In the genomic region with DNA sequence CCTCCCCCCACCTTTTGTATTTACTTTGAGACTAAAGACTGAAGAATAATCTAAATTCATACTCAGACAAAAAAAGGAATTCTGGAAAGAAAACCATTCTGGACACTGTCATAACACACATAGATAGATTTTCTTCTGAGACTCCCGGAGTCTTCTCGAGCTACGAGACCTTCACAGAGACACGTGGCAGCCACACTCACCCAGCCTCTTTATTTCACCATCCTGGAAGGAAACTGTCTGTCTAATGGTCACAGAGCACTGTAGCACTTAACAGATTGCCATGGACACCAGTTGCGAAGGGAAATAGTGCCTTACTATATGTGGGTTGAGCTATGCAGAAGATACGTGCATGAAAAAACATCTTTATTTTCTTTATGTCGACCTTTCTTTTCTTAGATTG, we compare ENCODE assay signal across 15 cellular contexts. TPM values are rescaled to one million over a fixed set of nuclear protein-coding genes. Genes with fewer than 3 reads are reported as not detected.
A peak's percentile ranks its signal among the peaks of the same experiment; 100 is the strongest.
DNase-seq lines count a peak whose midpoint lies in the region; ATAC-seq and TF ChIP-seq lines count a peak whose summit lies in the region.
"Had no signal": no experiment of that assay in that cellular context is flagged by ENCODE, and none has a peak within 500 bp of the region (broad histone marks: within the 10 kb centered on the region; RNA-seq: fewer than 3 reads in every experiment).

No MANE protein-coding gene starts in this region.

- H3K79me2 ChIP-seq in mesendoderm (ENCODE audit: control insufficient read depth, insufficient read depth, low read length) = no peaks in the 10 kb centered on the region

- H2BK120ac ChIP-seq in mesendoderm (ENCODE audit: low read depth, low read length) = no peak overlapping the region

- H3K27ac ChIP-seq in HUES48 (ENCODE audit: low read depth, low read length) (peak overlapping the region; percentile 48), mesendoderm (ENCODE audit: low read depth, low read length) (no peak overlapping the region), Peyer's patch (no peak overlapping the region)
- H3K27ac ChIP-seq: KMS-11 had no signal

- H3K4ac ChIP-seq in mesendoderm (ENCODE audit: low read depth, low read length) = no peak overlapping the region

- no peaks in the 10 kb centered on the region for H3K27me3 Mint-ChIP-seq in activated naive CD8-positive, alpha-beta T cell treated with anti-CD3 and anti-CD28 coated beads, Interleukin-2, amount 50 U/mL, for 24 hours
- H3K27me3 Mint-ChIP-seq: CD4-positive, CD25-positive, alpha-beta regulatory T cell; CD8-positive, alpha-beta memory T cell had no signal

- no peak overlapping the region for H4K8ac ChIP-seq in mesendoderm (ENCODE audit: low read depth, low read length)

- H3K79me1 ChIP-seq in mesendoderm (ENCODE audit: low read length) = no peaks in the 10 kb centered on the region

- H3K4me3 ChIP-seq in HUES48 (ENCODE audit: low read depth, low read length) = no peak overlapping the region
- H3K4me3 ChIP-seq in endocrine pancreas (ENCODE audit: control insufficient read depth, insufficient read depth, low read length) = peak overlapping the region; percentile 26
- no peak overlapping the region for H3K4me3 ChIP-seq in mesendoderm (ENCODE audit: low read length)
- H3K4me3 ChIP-seq in Peyer's patch = no peak overlapping the region

- H3K4me1 ChIP-seq in HUES48 (ENCODE audit: control insufficient read depth, insufficient read depth, low read length) = peaks cover 29% of the 10 kb centered on the region
- H3K4me1 ChIP-seq in endocrine pancreas (ENCODE audit: control insufficient read depth, insufficient read depth, low read length) = no peaks in the 10 kb centered on the region
- no peaks in the 10 kb centered on the region for H3K4me1 ChIP-seq in mesendoderm (ENCODE audit: control insufficient read depth, low read depth, low read length)
- no peaks in the 10 kb centered on the region for H3K4me1 ChIP-seq in Peyer's patch

- no peak for TF ChIP-seq POLR2A in Peyer's patch (IDR thresholded peaks at IDR 0.05)

- no CpG with 5 or more reads among the region's 7 CpGs for WGBS in mesendoderm (ENCODE audit: extremely low coverage, insufficient coverage, low lambda C conversion rate)

- H3K36me3 Mint-ChIP-seq in activated naive CD8-positive, alpha-beta T cell treated with anti-CD3 and anti-CD28 coated beads, Interleukin-2, amount 50 U/mL, for 24 hours (ENCODE audit: low read depth) = no peaks in the 10 kb centered on the region
- H3K36me3 Mint-ChIP-seq: CD4-positive, CD25-positive, alpha-beta regulatory T cell; CD8-positive, alpha-beta memory T cell had no signal

- no peaks in the 10 kb centered on the region for H3K9me3 ChIP-seq in HUES48 (ENCODE audit: control insufficient read depth, insufficient read depth, low read length)
- no peaks in the 10 kb centered on the region for H3K9me3 ChIP-seq in endocrine pancreas (ENCODE audit: control insufficient read depth, low read length)
- H3K9me3 ChIP-seq in Peyer's patch = no peaks in the 10 kb centered on the region
- H3K9me3 ChIP-seq: BE2C had no signal

- H3K4me3 Mint-ChIP-seq in activated naive CD8-positive, alpha-beta T cell treated with anti-CD3 and anti-CD28 coated beads, Interleukin-2, amount 50 U/mL, for 24 hours = no peak overlapping the region
- H3K4me3 Mint-ChIP-seq: CD4-positive, CD25-positive, alpha-beta regulatory T cell; CD8-positive, alpha-beta memory T cell had no signal

- no peaks in the 10 kb centered on the region for H3K9me3 Mint-ChIP-seq in activated naive CD8-positive, alpha-beta T cell treated with anti-CD3 and anti-CD28 coated beads, Interleukin-2, amount 50 U/mL, for 24 hours

- peak; percentile 20 for DNase-seq in mesendoderm
- DNase-seq in OCI-M2 (lab: John Stamatoyannopoulos, UW; ENCODE audit: unreplicated experiment) = no peak
- no peak for DNase-seq in activated naive CD8-positive, alpha-beta T cell treated with anti-CD3 and anti-CD28 coated beads, Interleukin-2, amount 50 U/mL, for 24 hours
- no peak for DNase-seq in Peyer's patch
- DNase-seq in GM10266 (ENCODE audit: extremely low spot score) = no peak
- DNase-seq: ACHN; BE2C; C1 segment of cervical spinal cord; CD4-positive, CD25-positive, alpha-beta regulatory T cell; CD8-positive, alpha-beta memory T cell; COR-L47 had no signal

- H3K23ac ChIP-seq in mesendoderm (ENCODE audit: low read length) = no peak overlapping the region

- no peaks in the 10 kb centered on the region for H3K36me3 ChIP-seq in HUES48 (ENCODE audit: control insufficient read depth, insufficient read depth, low read length)
- no peaks in the 10 kb centered on the region for H3K36me3 ChIP-seq in endocrine pancreas (ENCODE audit: control insufficient read depth, insufficient read depth, low read length)
- H3K36me3 ChIP-seq in mesendoderm (ENCODE audit: control insufficient read depth, insufficient read depth, low read length) = no peaks in the 10 kb centered on the region
- H3K36me3 ChIP-seq in Peyer's patch = no peaks in the 10 kb centered on the region
- H3K36me3 ChIP-seq: BE2C had no signal

- ATAC-seq in activated naive CD8-positive, alpha-beta T cell treated with anti-CD3 and anti-CD28 coated beads, Interleukin-2, amount 50 U/mL, for 24 hours = no peak

- 0 out of 2 replicates have a peak overlapping the region, but pooled peaks have one; percentile 10 for H3K9ac ChIP-seq in HUES48 (ENCODE audit: low read depth, low read length)
- H3K9ac ChIP-seq in endocrine pancreas (ENCODE audit: control insufficient read depth, insufficient read depth, low read length) = no peak overlapping the region
- H3K9ac ChIP-seq in mesendoderm (ENCODE audit: low read length) = no peak overlapping the region
- H3K9ac ChIP-seq: KMS-11 had no signal

- H3K27me3 ChIP-seq in HUES48 (ENCODE audit: control insufficient read depth, insufficient read depth, low read length) = no peaks in the 10 kb centered on the region
- no peaks in the 10 kb centered on the region for H3K27me3 ChIP-seq in endocrine pancreas (ENCODE audit: control insufficient read depth, insufficient read depth, low read length)
- H3K27me3 ChIP-seq in mesendoderm (ENCODE audit: insufficient read depth, low read length, poor library complexity) = no peaks in the 10 kb centered on the region
- H3K27me3 ChIP-seq in Peyer's patch = no peaks in the 10 kb centered on the region
- H3K27me3 ChIP-seq: BE2C had no signal

- no peaks in the 10 kb centered on the region for H3K4me1 Mint-ChIP-seq in activated naive CD8-positive, alpha-beta T cell treated with anti-CD3 and anti-CD28 coated beads, Interleukin-2, amount 50 U/mL, for 24 hours
- H3K4me1 Mint-ChIP-seq: CD4-positive, CD25-positive, alpha-beta regulatory T cell; CD8-positive, alpha-beta memory T cell had no signal

- H2BK15ac ChIP-seq in mesendoderm (replicated peaks; ENCODE audit: low read depth) = no peak overlapping the region

- TF ChIP-seq CTCF in Peyer's patch (IDR thresholded peaks at IDR 0.05) = no peak
- no peak for TF ChIP-seq CTCF in GM10266 (IDR thresholded peaks at IDR 0.05; ENCODE audit: control insufficient read depth, insufficient read depth, low read depth, missing control alignments)

- H2AK5ac ChIP-seq in mesendoderm (ENCODE audit: low read length) = no peak overlapping the region

- H3K4me2 ChIP-seq in mesendoderm (ENCODE audit: low read length) = no peak overlapping the region
- H3K4me2 ChIP-seq: KMS-11 had no signal

- H4K5ac ChIP-seq in mesendoderm (ENCODE audit: low read length) = no peak overlapping the region

- no peak overlapping the region for H3K27ac Mint-ChIP-seq in activated naive CD8-positive, alpha-beta T cell treated with anti-CD3 and anti-CD28 coated beads, Interleukin-2, amount 50 U/mL, for 24 hours
- H3K27ac Mint-ChIP-seq: CD4-positive, CD25-positive, alpha-beta regulatory T cell; CD8-positive, alpha-beta memory T cell had no signal

- no peak overlapping the region for H3K56ac ChIP-seq in mesendoderm (ENCODE audit: low read length)

- no peak overlapping the region for H2BK5ac ChIP-seq in mesendoderm (ENCODE audit: low read length)

- H3K18ac ChIP-seq in mesendoderm (ENCODE audit: low read length) = no peak overlapping the region

RNA-seq across cellular contexts. Expression of gene ZP4, which starts 57.9 kb away (rescaled TPM):
- not detected for polyA plus RNA-seq in mesendoderm (2013, experiment 1 of 2)
- not detected for polyA plus RNA-seq in mesendoderm (2013, experiment 2 of 2)
- total RNA-seq in Peyer's patch = not detected
- total RNA-seq: CD4-positive, CD25-positive, alpha-beta regulatory T cell; CD8-positive, alpha-beta memory T cell; H4 had no signal
- polyA plus RNA-seq: CD4-positive, CD25-positive, alpha-beta regulatory T cell; CD8-positive, alpha-beta memory T cell had no signal
